In genomic region chr19:55605637-55606470, GRCh38 we compare ENCODE assay signal across 8 cellular contexts. TPM values are rescaled to one million over a fixed set of nuclear protein-coding genes. Genes with fewer than 3 reads are reported as not detected.
DNase-seq lines count a peak whose midpoint lies in the region; ATAC-seq and TF ChIP-seq lines count a peak whose summit lies in the region.

TSS of gene ZNF865 (plus strand) at chr19:55605647. CDS start at chr19:55613619, 7,972 bp downstream.

- peak; percentile 36 to 62 (median 60) for ATAC-seq in psoas muscle

- H3K9me3 ChIP-seq in right atrium auricular region, result no peaks in the 10 kb centered on the region
- H3K9me3 ChIP-seq in psoas muscle, result no peaks in the 10 kb centered on the region
- H3K9me3 ChIP-seq in vagina, result no peaks in the 10 kb centered on the region

- WGBS in psoas muscle, 3 donors, result 0 to 1% (median 0%) methylated on average over 26 to 44 of the region's 44 CpGs

- peak within 1 kb of the TSS; percentile 90 for H3K4me3 ChIP-seq in H7 (ENCODE audit: insufficient read depth, low read depth, low read length)
- H3K4me3 ChIP-seq in right atrium auricular region, result peak within 1 kb of the TSS; percentile 94 to 99
- peak within 1 kb of the TSS; percentile 81 for H3K4me3 ChIP-seq in psoas muscle
- peak within 1 kb of the TSS; percentile 70 to 90 for H3K4me3 ChIP-seq in vagina

- TF ChIP-seq POLR2A in vagina (IDR thresholded peaks at IDR 0.05), result no peak

- peaks cover 2% of the 10 kb centered on the region for H3K36me3 ChIP-seq in H7 (replicated peaks; ENCODE audit: control insufficient read depth, insufficient read depth, low read length)
- H3K36me3 ChIP-seq in right atrium auricular region, result peaks cover 26% of the 10 kb centered on the region
- peaks cover 3 to 24% of the 10 kb centered on the region in 2 donors for H3K36me3 ChIP-seq in psoas muscle (ENCODE audit: insufficient read depth in 1 of 2, low read depth in 1 of 2)
- no peaks in the 10 kb centered on the region for H3K36me3 ChIP-seq in vagina

- H3K27ac ChIP-seq in right atrium auricular region, result peak within 1 kb of the TSS; percentile 96 to 98
- peak within 1 kb of the TSS; percentile 96 for H3K27ac ChIP-seq in psoas muscle
- peak within 1 kb of the TSS; percentile 91 for H3K27ac ChIP-seq in vagina

- intact Hi-C loops in T-helper 1 cell treated with Interleukin-12 subunit alpha and Interleukin-12 subunit beta and Interleukin-4 antibody, amounts not matched to agents 30 ng/mL and 1 ng/mL, for 36 hours (cut with micrococcal nuclease), result loop anchor here (1.0 to 10.0 kb wide), 11 partner anchors 8 to 1741 kb away; partner anchors contain the start of genes ISOC2, MYADM, PRPF31 and TFPT
- intact Hi-C loops in psoas muscle (cut with DNase I) (loop anchor here (1.0 to 5.0 kb wide), 2 partner anchors 89 to 94 kb away; no protein-coding TSS in a partner anchor), vagina (cut with DNase I) (loop anchor here (10.0 kb wide), 1 partner anchor 201 kb away; the partner anchor contains the start of gene UBE2S)

- TF ChIP-seq CTCF in right atrium auricular region (IDR thresholded peaks at IDR 0.05) (peak in 1 of 2 donors; percentile 71), psoas muscle (IDR thresholded peaks at IDR 0.05) (peak; percentile 59), vagina (IDR thresholded peaks at IDR 0.05) (peak in 2 of 3 experiments; percentile 31 to 46)

- H3K27me3 ChIP-seq in H7 (ENCODE audit: control insufficient read depth, insufficient read depth, low read length), result no peaks in the 10 kb centered on the region
- no peaks in the 10 kb centered on the region for H3K27me3 ChIP-seq in right atrium auricular region
- H3K27me3 ChIP-seq in psoas muscle (ENCODE audit: insufficient read depth in 3 of 3, low read length in 2 of 3), result no peaks in the 10 kb centered on the region
- H3K27me3 ChIP-seq in vagina, result no peaks in the 10 kb centered on the region

- peak; percentile 68 for DNase-seq in DMS53 treated with DMSO at 0.1 percent for 48 hours (lab: John Stamatoyannopoulos, UW; ENCODE audit: unreplicated experiment)
- peak; percentile 91 for DNase-seq in H7
- DNase-seq in NCI-H1105 treated with DMSO at 0.1 percent for 48 hours (lab: John Stamatoyannopoulos, UW), result peak; percentile 60
- DNase-seq in anterior cingulate cortex (lab: John Stamatoyannopoulos, UW), result peak in 52 of 58 donors; percentile 20 to 80 (median 45)
- peak; percentile 81 for DNase-seq in right atrium auricular region (ENCODE audit: low spot score)
- peak; percentile 70 to 82 for DNase-seq in psoas muscle
- no peak for DNase-seq in vagina (ENCODE audit: extremely low spot score in 2 of 2)

- H3K4me1 ChIP-seq in right atrium auricular region (peaks cover 0 to 48% of the 10 kb centered on the region in 2 donors), psoas muscle (peaks cover 36% of the 10 kb centered on the region), vagina (peaks cover 39% of the 10 kb centered on the region)

RNA-seq across cellular contexts. Expression of gene ZNF865, which starts in this region (rescaled TPM):
- total RNA-seq in H7 (2014; rRNA removed; shearing (Covaris generic)), result 3.5 and 4.9 TPM in 2 replicates
- total RNA-seq in T-helper 1 cell treated with Interleukin-12 subunit alpha and Interleukin-12 subunit beta and Interleukin-4 antibody, amounts not matched to agents 30 ng/mL and 1 ng/mL, for 36 hours, result 15.8 and 16.8 TPM in 2 replicates
- 10 to 100 TPM; 11.2 to 11.4 TPM for total RNA-seq in right atrium auricular region
- total RNA-seq in psoas muscle, result 10 to 100 TPM; 17.1 to 40.4 (median 25.0) TPM
- polyA plus RNA-seq in psoas muscle, result 10 to 100 TPM; 11.1 to 20.3 (median 19.3) TPM
- 8.8 TPM for total RNA-seq in vagina

Comparison
In these comparisons a context has a peak if more than half of its experiments do, and no peak if none do; other contexts are left out.
1. DNase-seq: peak in DMS53 treated with DMSO at 0.1 percent for 48 hours (single experiment), H7 (single experiment), NCI-H1105 treated with DMSO at 0.1 percent for 48 hours (single experiment), anterior cingulate cortex (52 of 58), right atrium auricular region (single experiment) and psoas muscle (2 of 2); none in vagina (0 of 2).
2. Peak in every context shown above with its lines, with median percentiles within 50 percentile points of each other: H3K4me3 ChIP-seq and H3K27ac ChIP-seq.